ENCODE assay signal across 8 cellular contexts in the genomic region with DNA sequence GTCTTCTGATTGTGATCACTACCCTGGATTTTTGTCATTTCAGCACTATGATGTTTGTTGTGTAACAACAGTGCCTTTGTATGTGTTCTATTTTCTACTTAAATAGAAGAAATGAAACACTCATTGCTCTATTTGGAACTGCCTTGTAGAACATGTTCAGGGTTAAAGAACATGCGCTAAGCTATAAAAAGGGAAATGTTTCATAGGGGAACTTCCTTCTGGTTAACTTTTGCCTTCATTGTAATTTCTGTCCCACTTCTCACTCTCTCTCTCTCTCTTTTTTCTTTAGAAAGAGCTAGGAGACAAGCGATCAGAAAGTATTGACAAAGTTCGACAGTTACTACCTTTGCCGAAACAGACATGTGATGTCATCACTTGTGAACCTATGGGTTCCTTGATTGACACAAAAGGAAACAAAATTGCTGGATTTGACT. TPM values are rescaled to one million over a fixed set of nuclear protein-coding genes. Genes with fewer than 3 reads are reported as not detected.
DNase-seq lines count a peak whose midpoint lies in the region; ATAC-seq and TF ChIP-seq lines count a peak whose summit lies in the region.

A gene (minus strand): TSS at position 13 of the 434 bp plus-strand sequence. CDS start 45,908 bp downstream, outside the sequence.

- no peak within 1 kb of the TSS for H3K4me3 ChIP-seq in osteoblast (ENCODE audit: insufficient read depth, low read length)

- H3K36me3 ChIP-seq in osteoblast (ENCODE audit: insufficient read depth, low read length): no peaks in the 10 kb centered on the region

- no peaks in the 10 kb centered on the region for H3K27me3 ChIP-seq in osteoblast (ENCODE audit: insufficient read depth, low read length)

- no peaks in the 10 kb centered on the region for H4K20me1 ChIP-seq in osteoblast (ENCODE audit: insufficient read depth, low read length)

- no peak for TF ChIP-seq CTCF in osteoblast (IDR thresholded peaks at IDR 0.05; ENCODE audit: extremely low read depth, low read depth, low read length)

- no peaks in the 10 kb centered on the region for H3K36me3 Mint-ChIP-seq in T-cell

- H3K4me2 ChIP-seq in osteoblast (ENCODE audit: insufficient read depth, low read length): peak within 1 kb of the TSS; percentile 64

- H3K4me3 Mint-ChIP-seq in T-cell: peak within 1 kb of the TSS in 2 of 3 donors; percentile 2 to 29

- H3K9me3 Mint-ChIP-seq in T-cell: no peaks in the 10 kb centered on the region

- no peaks in the 10 kb centered on the region for H3K79me2 ChIP-seq in osteoblast (ENCODE audit: insufficient read depth, low read length)

- no peaks in the 10 kb centered on the region for H3K9me3 ChIP-seq in osteoblast (ENCODE audit: low read depth, low read length)

- ATAC-seq in GM18517 (IDR thresholded peaks at IDR 0.05; ENCODE audit: unreplicated experiment) (peak; percentile 50), HG02852 (IDR thresholded peaks at IDR 0.05; ENCODE audit: unreplicated experiment) (peak; percentile 51), T-cell (replicated peaks in 1 of 4) (no peak), HG03439 (IDR thresholded peaks at IDR 0.05; ENCODE audit: unreplicated experiment) (no peak)

- DNase-seq in T-cell (no peak), osteoblast (ENCODE audit: insufficient read length, low spot score, missing footprints) (no peak), NCI-H82 treated with DMSO at 0.1 percent for 48 hours (lab: John Stamatoyannopoulos, UW; ENCODE audit: unreplicated experiment) (no peak), DMS114 treated with DMSO at 0.1 percent for 48 hours (lab: John Stamatoyannopoulos, UW; ENCODE audit: unreplicated experiment) (no peak), GDM1 (lab: John Stamatoyannopoulos, UW) (no peak)

- CTCF ChIA-PET in T-cell (lab: Charles Lee): no interaction called here

- H3K27ac ChIP-seq in osteoblast (ENCODE audit: low read depth, low read length): no peak within 1 kb of the TSS

- H3K4me1 Mint-ChIP-seq in T-cell: peaks cover 0 to 20% (median 11%) of the 10 kb centered on the region in 3 donors

- no peak within 1 kb of the TSS for H3K27ac Mint-ChIP-seq in T-cell

- H2AFZ ChIP-seq in osteoblast (ENCODE audit: low read length): peak within 1 kb of the TSS; percentile 50

- peaks cover 5% of the 10 kb centered on the region for H3K4me1 ChIP-seq in osteoblast (ENCODE audit: insufficient read depth, low read length)

- H3K27me3 Mint-ChIP-seq in T-cell: peaks cover 4 to 5% of the 10 kb centered on the region in 2 donors

- POLR2A ChIA-PET in T-cell (lab: Charles Lee): interaction anchor here in 1 of 2 donors (0.6 kb wide), 1 partner anchor 32 kb away, joined by 3 read pairs; no protein-coding TSS in a partner anchor

RNA-seq across cellular contexts. Expression of the gene that starts here (rescaled TPM):
- under 1 TPM in 1 of 5 donors, not detected in 4; 0.51 TPM for total RNA-seq in T-cell
- total RNA-seq in osteoblast: not detected in 2 replicates

Comparison
In these comparisons a context has a peak if more than half of its experiments do, and no peak if none do; other contexts are left out.
1. ATAC-seq: peak in GM18517 (single experiment) and HG02852 (single experiment); none in T-cell (0 of 4) and HG03439 (single experiment).